ENCODE assay signal across 2 cellular contexts in genomic region chr17:7982666-7983065, GRCh38.
TF ChIP-seq lines count a peak whose summit lies in the region.

No MANE protein-coding gene starts in this region.

TF ChIP-seq in GM23338, 12 proteins besides CTCF, POLR2A, EP300 and RAD21:
- TF ChIP-seq ETS1 (IDR thresholded peaks at IDR 0.05) (no peak), POLR2AphosphoS5 (IDR thresholded peaks at IDR 0.05; ENCODE audit: low read depth) (no peak), ZNF462 (CRISPR knock-in tag; IDR thresholded peaks at IDR 0.05) (no peak), EZH2 (IDR thresholded peaks at IDR 0.05; ENCODE audit: low read depth, unreplicated experiment) (no peak), NANOG (IDR thresholded peaks at IDR 0.05; ENCODE audit: borderline replicate concordance) (no peak), ZNF331 (CRISPR knock-in tag; IDR thresholded peaks at IDR 0.05; ENCODE audit: low read depth) (no peak), EZH2phosphoT487 (IDR thresholded peaks at IDR 0.05; ENCODE audit: unreplicated experiment) (no peak), STAT1 (IDR thresholded peaks at IDR 0.05; ENCODE audit: unreplicated experiment) (no peak), JUNB (IDR thresholded peaks at IDR 0.05; ENCODE audit: unreplicated experiment) (no peak), REST (IDR thresholded peaks at IDR 0.05; ENCODE audit: unreplicated experiment) (no peak), CREB1 (CRISPR knock-in tag; IDR thresholded peaks at IDR 0.05; ENCODE audit: low read depth) (no peak), ZNF114 (CRISPR knock-in tag; IDR thresholded peaks at IDR 0.05) (no peak)

TF ChIP-seq in endothelial cell of umbilical vein, 7 proteins besides CTCF, POLR2A, EP300 and RAD21:
- TF ChIP-seq MAX (IDR thresholded peaks at IDR 0.05; ENCODE audit: insufficient read depth, insufficient read length), result no peak
- TF ChIP-seq EZH2 (IDR thresholded peaks at IDR 0.05; ENCODE audit: borderline replicate concordance, low read depth, low read length, severe bottlenecking), result no peak
- no peak for TF ChIP-seq MYC (IDR thresholded peaks at IDR 0.05; ENCODE audit: low read depth, low read length)
- TF ChIP-seq JUN (IDR thresholded peaks at IDR 0.05; ENCODE audit: borderline replicate concordance, insufficient read depth, insufficient read length, low read depth), result no peak
- TF ChIP-seq FOS (IDR thresholded peaks at IDR 0.05; ENCODE audit: borderline replicate concordance, insufficient read depth, low read length), result no peak
- TF ChIP-seq POLR2AphosphoS5 (IDR thresholded peaks at IDR 0.05; ENCODE audit: insufficient read depth, low read depth, low read length), result no peak
- TF ChIP-seq GATA2 (IDR thresholded peaks at IDR 0.05; ENCODE audit: insufficient read depth, insufficient read length, low read depth, low read length), result no peak
